In the genomic region with DNA sequence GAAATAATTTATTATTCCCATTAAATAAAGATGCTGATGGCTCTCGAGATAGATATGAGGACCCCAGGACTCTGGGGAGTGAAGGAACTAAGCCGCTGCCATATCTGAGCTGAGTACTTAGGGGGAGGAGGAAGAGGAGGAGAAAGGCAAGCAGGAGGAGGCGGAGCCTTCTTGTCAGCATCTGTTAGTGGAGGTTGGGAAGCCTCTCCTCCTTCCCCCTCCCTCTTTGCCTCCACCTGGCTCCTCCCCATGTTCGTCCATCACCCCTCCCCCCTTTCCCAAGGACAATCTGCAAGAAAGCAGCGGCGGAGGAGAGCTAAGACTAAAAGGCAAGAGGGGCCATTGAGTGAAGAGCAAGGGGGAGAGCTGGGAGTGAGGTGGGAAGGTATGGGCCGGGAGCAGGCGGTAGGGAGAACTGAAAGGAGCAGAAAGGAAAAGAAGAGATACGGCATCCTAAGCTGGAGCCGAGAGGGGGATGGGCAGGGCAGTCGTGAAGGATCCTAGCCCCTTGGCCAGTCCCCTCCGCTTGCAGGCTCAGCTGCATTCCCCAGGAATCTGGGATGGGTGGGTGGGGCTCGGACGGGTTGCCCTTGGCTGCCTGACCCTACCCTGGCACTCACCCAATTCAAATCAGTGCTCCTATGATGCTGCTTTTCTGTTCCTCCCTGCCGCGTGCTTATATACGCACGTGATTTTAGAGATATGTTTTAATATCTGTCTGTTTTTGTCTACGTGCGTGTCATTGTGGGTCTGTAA, we compare ENCODE assay signal across 8 cellular contexts. TPM values are rescaled to one million over a fixed set of nuclear protein-coding genes. Genes with fewer than 3 reads are reported as not detected.
DNase-seq lines count a peak whose midpoint lies in the region; TF ChIP-seq lines count a peak whose summit lies in the region.

A gene (plus strand): TSS at position 287 of the 756 bp plus-strand sequence. CDS start 3,411 bp downstream, outside the sequence.

- H2AK5ac ChIP-seq in H9 (ENCODE audit: insufficient read length, low read length) (no peak within 1 kb of the TSS), neuronal stem cell (ENCODE audit: low read depth, low read length) (no peak within 1 kb of the TSS)

- H4K91ac ChIP-seq in H9 (ENCODE audit: insufficient read length, low read depth, low read length) (no peak within 1 kb of the TSS), neuronal stem cell (ENCODE audit: low read depth, low read length, poor library complexity) (no peak within 1 kb of the TSS)

- no peaks in the 10 kb centered on the region for H4K20me1 ChIP-seq in H9 (ENCODE audit: control insufficient read depth, insufficient read depth, insufficient read length)
- H4K20me1 ChIP-seq in MM.1S (ENCODE audit: insufficient read depth, low read length), result no peaks in the 10 kb centered on the region

- H3K4ac ChIP-seq in H9 (ENCODE audit: low read depth, low read length) (no peak within 1 kb of the TSS), neuronal stem cell (ENCODE audit: low read length) (no peak within 1 kb of the TSS)

- H3K4me1 ChIP-seq in ES-I3 (ENCODE audit: insufficient read depth, low read length) (peaks cover 11% of the 10 kb centered on the region; the same call in 1 of the 2 replicates), H9 (ENCODE audit: insufficient read depth, low read length) (no peaks in the 10 kb centered on the region; the same call in 1 of the 2 replicates), MM.1S (ENCODE audit: low read length) (peaks cover 10% of the 10 kb centered on the region; the same call in 1 of the 2 replicates), SJCRH30 (peaks cover 5% of the 10 kb centered on the region; the same call in 1 of the 2 replicates), neuronal stem cell (ENCODE audit: control insufficient read depth in 2 of 2, insufficient read depth in 1 of 2, low read depth in 1 of 2, low read length in 2 of 2) (peaks cover 21 to 25% of the 10 kb centered on the region in 2 donors), suprapubic skin (peaks cover 14% of the 10 kb centered on the region)

- H3K27me3 ChIP-seq in H9 (ENCODE audit: insufficient read depth, low read length) (no peaks in the 10 kb centered on the region), MM.1S (replicated peaks; ENCODE audit: insufficient read depth, low read length) (no peaks in the 10 kb centered on the region), SJCRH30 (peaks cover 12% of the 10 kb centered on the region), neuronal stem cell (ENCODE audit: control insufficient read depth in 3 of 3, insufficient read depth in 3 of 3, low read depth in 1 of 3, low read length in 3 of 3) (no peaks in the 10 kb centered on the region), suprapubic skin (peaks cover 5% of the 10 kb centered on the region)

- H3K79me2 ChIP-seq in H9 (ENCODE audit: insufficient read depth, low read length) (peaks cover 6% of the 10 kb centered on the region; the same call in 1 of the 2 replicates), MM.1S (ENCODE audit: low read length) (peaks cover 34% of the 10 kb centered on the region)

- H2BK5ac ChIP-seq in H9 (ENCODE audit: insufficient read length, low read length), result peak within 1 kb of the TSS; percentile 54
- H2BK5ac ChIP-seq in neuronal stem cell (ENCODE audit: low read length), result peak within 1 kb of the TSS; percentile 85

- H3K4me3 Mint-ChIP-seq in H9, result peak within 1 kb of the TSS; percentile 90 to 98

- no peak for TF ChIP-seq POLR2A in suprapubic skin (IDR thresholded peaks at IDR 0.05)

- H3K27ac ChIP-seq in H9 (ENCODE audit: insufficient read length, low read depth, low read length), result peak within 1 kb of the TSS; percentile 61
- H3K27ac ChIP-seq in MM.1S (ENCODE audit: low read length), result peak within 1 kb of the TSS; percentile 22; the same call in 1 of the 2 replicates
- H3K27ac ChIP-seq in SJCRH30, result peak within 1 kb of the TSS; percentile 22; the same call in 1 of the 2 replicates
- H3K27ac ChIP-seq in neuronal stem cell (replicated peaks; ENCODE audit: low read length), result peak within 1 kb of the TSS; percentile 93
- no peak within 1 kb of the TSS for H3K27ac ChIP-seq in suprapubic skin

- TF ChIP-seq EP300 in suprapubic skin (IDR thresholded peaks at IDR 0.05), result no peak

- H3K27me3 Mint-ChIP-seq in H9 (ENCODE audit: low read depth), result peaks cover 14% of the 10 kb centered on the region

- H3K36me3 Mint-ChIP-seq in H9 (ENCODE audit: insufficient read depth in 1 of 3, low read depth in 3 of 3), result peaks cover 0 to 16% (median 10%) of the 10 kb centered on the region in 3 experiments; a peak in 6 of 7 replicates

- H2BK120ac ChIP-seq in H9 (ENCODE audit: low read depth, low read length, poor library complexity, severe bottlenecking) (no peak within 1 kb of the TSS), neuronal stem cell (ENCODE audit: low read depth, low read length) (no peak within 1 kb of the TSS)

- DNase-seq in H9 (peak; percentile 97), MM.1S (peak; percentile 88), SJCRH30 (peak; percentile 92 to 95), foreskin melanocyte (peak; percentile 79), neuronal stem cell (ENCODE audit: low spot score) (peak; percentile 92), suprapubic skin (ENCODE audit: low spot score in 2 of 2) (peak; percentile 85 to 87)
- peak; percentile 73 for DNase-seq in activated naive CD4-positive, alpha-beta T cell treated with Interleukin-2 at 50 U/mL for 16 hours

- WGBS in H9 (ENCODE audit: extremely low coverage, insufficient read length, low lambda C conversion rate), result no CpG with 5 or more reads among the region's 20 CpGs
- WGBS in neuronal stem cell (ENCODE audit: extremely low coverage in 2 of 2, insufficient read length in 2 of 2, insufficient replicate concordance in 1 of 2), 2 donors, result no CpG with 5 or more reads among the region's 20 CpGs
- 1% methylated on average over 19 of the region's 20 CpGs for WGBS in suprapubic skin

- H3F3A ChIP-seq in MM.1S (ENCODE audit: insufficient read depth, low read length), result peaks cover 4% of the 10 kb centered on the region; the same call in 1 of the 2 replicates

- no peak within 1 kb of the TSS for H3K56ac ChIP-seq in H9 (ENCODE audit: insufficient read length, low read depth, low read length)

- H3K4me3 ChIP-seq in MM.1S (ENCODE audit: low read length) (peak within 1 kb of the TSS; percentile 86), SJCRH30 (peak within 1 kb of the TSS; percentile 83), neuronal stem cell (ENCODE audit: low read length in 2 of 2) (peak within 1 kb of the TSS; percentile 62 to 82), suprapubic skin (peak within 1 kb of the TSS; percentile 51)

- peaks cover 8% of the 10 kb centered on the region for H3K23me2 ChIP-seq in H9 (ENCODE audit: insufficient read length, low read depth, low read length, poor library complexity, severe bottlenecking)

- H3K4me2 ChIP-seq in H9 (ENCODE audit: insufficient read depth, insufficient read length, low read length) (peak within 1 kb of the TSS; percentile 94), MM.1S (ENCODE audit: low read depth, low read length) (peak within 1 kb of the TSS; percentile 90), neuronal stem cell (ENCODE audit: insufficient read depth, low read length, poor library complexity, severe bottlenecking) (peak within 1 kb of the TSS; percentile 73)

- H2BK15ac ChIP-seq in H9 (ENCODE audit: low read depth, low read length), result no peak within 1 kb of the TSS
- H2BK15ac ChIP-seq in neuronal stem cell (ENCODE audit: low read length), result no peak within 1 kb of the TSS

- H3K9me3 Mint-ChIP-seq in H9, result peaks cover 7 to 11% of the 10 kb centered on the region in 2 experiments

- H3K27ac Mint-ChIP-seq in H9, result peak within 1 kb of the TSS; percentile 96 to 98 (median 97)

- H3K14ac ChIP-seq in H9 (ENCODE audit: insufficient read depth, low read length) (peak within 1 kb of the TSS; percentile 76), neuronal stem cell (ENCODE audit: low read length) (no peak within 1 kb of the TSS)

- H2BK12ac ChIP-seq in H9 (ENCODE audit: insufficient read length, low read depth, low read length), result no peak within 1 kb of the TSS
- no peak within 1 kb of the TSS for H2BK12ac ChIP-seq in neuronal stem cell (ENCODE audit: low read length)

- no peaks in the 10 kb centered on the region for H3K79me1 ChIP-seq in H9 (ENCODE audit: insufficient read depth, low read depth, low read length, poor library complexity, severe bottlenecking)
- H3K79me1 ChIP-seq in neuronal stem cell (ENCODE audit: low read depth, low read length), result no peaks in the 10 kb centered on the region

- H4K5ac ChIP-seq in H9 (ENCODE audit: insufficient read length, low read depth, low read length), result no peak within 1 kb of the TSS

- H2BK20ac ChIP-seq in H9 (ENCODE audit: low read depth, low read length, poor library complexity, severe bottlenecking), result no peak within 1 kb of the TSS

- no peaks in the 10 kb centered on the region for H3K9me3 ChIP-seq in ES-I3 (ENCODE audit: control insufficient read depth, insufficient read depth, low read length)
- H3K9me3 ChIP-seq in H9 (ENCODE audit: control insufficient read depth, low read depth, low read length), result no peaks in the 10 kb centered on the region
- no peaks in the 10 kb centered on the region for H3K9me3 ChIP-seq in MM.1S (replicated peaks; ENCODE audit: insufficient read depth, low read length)
- no peaks in the 10 kb centered on the region for H3K9me3 ChIP-seq in SJCRH30 (replicated peaks)
- no peaks in the 10 kb centered on the region for H3K9me3 ChIP-seq in neuronal stem cell (replicated peaks in 1 of 2; ENCODE audit: control insufficient read depth in 2 of 2, insufficient read depth in 1 of 2, low read depth in 1 of 2, low read length in 2 of 2)
- H3K9me3 ChIP-seq in suprapubic skin, result no peaks in the 10 kb centered on the region

- H4K8ac ChIP-seq in H9 (replicated peaks; ENCODE audit: insufficient read length, low read depth, low read length) (no peak within 1 kb of the TSS), neuronal stem cell (ENCODE audit: low read depth, low read length) (no peak within 1 kb of the TSS)

- H3K4me1 Mint-ChIP-seq in H9, result peaks cover 21% of the 10 kb centered on the region in 2 experiments

- no peaks in the 10 kb centered on the region for H3K9me2 ChIP-seq in MM.1S (replicated peaks; ENCODE audit: insufficient read depth, low read length)

- peak within 1 kb of the TSS; percentile 91 for H3K18ac ChIP-seq in H9 (ENCODE audit: insufficient read length, low read depth, low read length)
- H3K18ac ChIP-seq in neuronal stem cell (ENCODE audit: low read length), result peak within 1 kb of the TSS; percentile 93

- H3K9ac ChIP-seq in ES-I3 (ENCODE audit: low read depth, low read length) (peak within 1 kb of the TSS; percentile 83), H9 (ENCODE audit: extremely low read depth, insufficient read length, low read length) (peak within 1 kb of the TSS; percentile 85), MM.1S (ENCODE audit: low read length) (peak within 1 kb of the TSS; percentile 58), neuronal stem cell (ENCODE audit: low read depth, low read length, poor library complexity) (peak within 1 kb of the TSS; percentile 71)

- TF ChIP-seq CTCF in H9 (conservative IDR thresholded peaks at IDR 0.05), result no peak
- no peak for TF ChIP-seq CTCF in MM.1S (IDR thresholded peaks at IDR 0.05; ENCODE audit: low read length)
- TF ChIP-seq CTCF in suprapubic skin (IDR thresholded peaks at IDR 0.05), result no peak

- no peak within 1 kb of the TSS for H3K23ac ChIP-seq in H9 (ENCODE audit: insufficient read length, low read depth, low read length)
- H3K23ac ChIP-seq in neuronal stem cell (ENCODE audit: low read depth, low read length, poor library complexity), result peak within 1 kb of the TSS; percentile 27

- no peak within 1 kb of the TSS for H3T11ph ChIP-seq in H9 (ENCODE audit: low read length)

- H2AFZ ChIP-seq in H9 (ENCODE audit: low read length), result peak within 1 kb of the TSS; percentile 69
- H2AFZ ChIP-seq in MM.1S (ENCODE audit: low read length), result peak within 1 kb of the TSS; percentile 64
- H2AFZ ChIP-seq in neuronal stem cell (ENCODE audit: low read length), result peak within 1 kb of the TSS; percentile 82

- H3K36me3 ChIP-seq in ES-I3 (ENCODE audit: insufficient read depth, low read length) (peaks cover 7% of the 10 kb centered on the region; the same call in 1 of the 2 replicates), MM.1S (replicated peaks; ENCODE audit: insufficient read depth, low read length) (0 out of 2 replicates have a peak, but pooled peaks cover 4% of the 10 kb centered on the region), SJCRH30 (no peaks in the 10 kb centered on the region), neuronal stem cell (replicated peaks in 1 of 2; ENCODE audit: control insufficient read depth in 2 of 2, insufficient read depth in 2 of 2, low read length in 2 of 2) (peaks cover 3 to 19% of the 10 kb centered on the region in 2 donors), suprapubic skin (peaks cover 7% of the 10 kb centered on the region)

RNA-seq across cellular contexts. Expression of the gene that starts here (rescaled TPM):
- total RNA-seq in H9 (2021) (92.4 and 105 TPM in 2 replicates), suprapubic skin (10 to 100 TPM; 20.4 to 31.2 (median 27.7) TPM)
- 64.4 and 69.3 TPM in 2 replicates for total RNA-seq in SJCRH30 (2014; rRNA removed; shearing (Covaris generic))
- 68.0 TPM for polyA plus RNA-seq in neuronal stem cell (2013, experiment 1 of 2)
- polyA plus RNA-seq in neuronal stem cell (2013, experiment 2 of 2), result 69.3 TPM
